ENCODE assay signal across 8 cellular contexts in genomic region chr22:46613606-46613997, GRCh38. TPM values are rescaled to one million over a fixed set of nuclear protein-coding genes. Genes with fewer than 3 reads are reported as not detected.
A peak's percentile ranks its signal among the peaks of the same experiment; 100 is the strongest.
DNase-seq lines count a peak whose midpoint lies in the region; ATAC-seq and TF ChIP-seq lines count a peak whose summit lies in the region.

No MANE protein-coding gene starts in this region.

- DNase-seq in EL (peak; percentile 37), MG63 (peak; percentile 25), cardiac fibroblast (ENCODE audit: low read depth in 2 of 2) (peak; percentile 9 to 49), foreskin keratinocyte (no peak), RWPE1 (ENCODE audit: low spot score) (no peak)

- H3K27me3 Mint-ChIP-seq in nephron (ENCODE audit: low read depth): no peaks in the 10 kb centered on the region

- no peaks in the 10 kb centered on the region for H3K27me3 ChIP-seq in MG63
- no peaks in the 10 kb centered on the region for H3K27me3 ChIP-seq in foreskin keratinocyte

- H3K36me3 Mint-ChIP-seq in nephron (ENCODE audit: low read depth): no peaks in the 10 kb centered on the region

- no peak overlapping the region for H3K4me3 ChIP-seq in MG63
- H3K4me3 ChIP-seq in cardiac fibroblast (replicated peaks in 1 of 2; ENCODE audit: low read depth in 2 of 2, low read length in 2 of 2): no peak overlapping the region

- no peak for ATAC-seq in foreskin keratinocyte
- no peak for ATAC-seq in HG02884 (IDR thresholded peaks at IDR 0.05; ENCODE audit: unreplicated experiment)
- ATAC-seq in HG02840 (IDR thresholded peaks at IDR 0.05; ENCODE audit: low FRiP score, unreplicated experiment): no peak

- no peaks in the 10 kb centered on the region for H3K9me3 Mint-ChIP-seq in nephron

- POLR2A ChIA-PET in RWPE1 (lab: Yijun Ruan, JAX; ENCODE audit: low non-redundant PET): no interaction called here

- H3K27ac ChIP-seq in foreskin keratinocyte (no peak overlapping the region), RWPE1 (no peak overlapping the region)

- H3K27ac Mint-ChIP-seq in nephron: peak overlapping the region; percentile 64 to 82 (median 64)

- H3K4me1 ChIP-seq in foreskin keratinocyte: no peaks in the 10 kb centered on the region

- TF ChIP-seq CTCF in cardiac fibroblast (IDR thresholded peaks at IDR 0.05; ENCODE audit: low read depth, low read length) (no peak), nephron (IDR thresholded peaks at IDR 0.05; ENCODE audit: unreplicated experiment in 3 of 3) (no peak), foreskin keratinocyte (conservative IDR thresholded peaks at IDR 0.05) (no peak), RWPE1 (conservative IDR thresholded peaks at IDR 0.05; ENCODE audit: low read depth) (no peak)

- peak overlapping the region in 1 of 3 experiments; percentile 28 for H3K4me3 Mint-ChIP-seq in nephron

- H3K4me1 Mint-ChIP-seq in nephron: peaks cover 24% of the 10 kb centered on the region

- H3K9me3 ChIP-seq in MG63: no peaks in the 10 kb centered on the region

- CTCF ChIA-PET in RWPE1 (lab: Yijun Ruan, JAX): no interaction called here

- H3K36me3 ChIP-seq in MG63: no peaks in the 10 kb centered on the region

RNA-seq across cellular contexts. Expression of gene GRAMD4, which starts 6.6 kb away (rescaled TPM):
- 3.4 and 10.8 TPM in 2 replicates for total RNA-seq in MG63 (2014; rRNA removed; shearing (Covaris generic); ENCODE audit: low replicate concordance)
- 10.5 and 15.1 TPM in 2 replicates for total RNA-seq in foreskin keratinocyte
- 5.5 and 5.9 TPM in 2 replicates for polyA plus RNA-seq in foreskin keratinocyte

Comparison
In these comparisons a context has a peak if more than half of its experiments do, and no peak if none do; other contexts are left out.
1. DNase-seq: peak in EL (single experiment), MG63 (single experiment) and cardiac fibroblast (2 of 2); none in foreskin keratinocyte (0 of 2) and RWPE1 (single experiment).